ENCODE assay signal across 8 cellular contexts in the genomic region with DNA sequence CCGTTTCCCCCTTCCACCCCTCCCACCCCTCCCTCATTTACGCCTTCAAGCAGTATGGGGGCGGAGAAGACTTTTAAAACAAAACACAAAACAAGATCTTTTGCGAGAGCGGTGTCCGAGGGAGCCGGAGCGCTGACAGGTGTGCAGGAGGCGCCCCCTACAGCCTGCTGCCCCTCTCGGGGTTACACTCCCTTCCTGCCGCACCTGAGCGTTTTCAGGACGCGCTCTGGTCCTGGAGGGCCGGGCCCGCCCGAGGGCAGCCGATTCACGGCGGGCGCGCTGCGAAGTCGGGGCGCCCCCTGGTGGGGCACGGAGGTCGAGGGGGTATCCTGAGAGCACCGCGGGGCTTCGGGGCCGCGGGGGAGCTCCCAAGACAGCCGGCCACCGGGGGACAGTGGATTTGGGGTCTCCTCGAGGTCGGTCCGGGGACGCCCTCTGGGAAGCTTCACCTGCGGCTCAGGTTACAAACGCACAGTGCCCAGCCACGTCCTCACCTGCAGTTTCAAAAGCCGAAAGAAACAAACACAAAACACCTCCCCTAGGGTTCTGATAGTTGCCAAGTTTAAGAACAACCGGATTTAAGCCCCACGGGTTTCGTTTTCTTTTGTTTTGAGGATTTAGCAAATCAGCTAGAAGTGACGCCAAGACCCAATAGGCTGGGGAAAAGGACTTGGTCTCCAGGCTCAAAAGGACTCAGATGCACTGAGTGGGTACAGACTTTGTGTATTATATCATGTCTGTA. TPM values are rescaled to one million over a fixed set of nuclear protein-coding genes. Genes with fewer than 3 reads are reported as not detected.
DNase-seq lines count a peak whose midpoint lies in the region; ATAC-seq lines count a peak whose summit lies in the region.

No MANE protein-coding gene starts in this region.

- no peaks in the 10 kb centered on the region for H3K79me1 ChIP-seq in neuronal stem cell (ENCODE audit: low read depth, low read length)

- H3K4ac ChIP-seq in neuronal stem cell (ENCODE audit: low read length) = no peak overlapping the region

- ATAC-seq in GM18870 (IDR thresholded peaks at IDR 0.05; ENCODE audit: unreplicated experiment) = peak; percentile 55
- ATAC-seq in HG03103 (IDR thresholded peaks at IDR 0.05; ENCODE audit: low read depth, unreplicated experiment) = peak; percentile 82
- ATAC-seq in activated CD8-positive, alpha-beta memory T cell treated with anti-CD3 and anti-CD28 coated beads, Interleukin-2, amount 10 ng/mL, durations not matched to agents 7 days and 5 days = peak; percentile 89
- peak; percentile 72 for ATAC-seq in esophagus mucosa

- no peak overlapping the region for H2AK5ac ChIP-seq in neuronal stem cell (ENCODE audit: low read depth, low read length)

- H3K23ac ChIP-seq in neuronal stem cell (ENCODE audit: low read depth, low read length, poor library complexity) = no peak overlapping the region

- H3K9me3 Mint-ChIP-seq in activated CD8-positive, alpha-beta memory T cell treated with anti-CD3 and anti-CD28 coated beads, Interleukin-2, amount 10 ng/mL, durations not matched to agents 7 days and 5 days (ENCODE audit: low read depth) = no peaks in the 10 kb centered on the region

- peaks cover 0 to 8% of the 10 kb centered on the region in 2 donors for H3K9me3 ChIP-seq in neuronal stem cell (replicated peaks in 1 of 2; ENCODE audit: control insufficient read depth in 2 of 2, insufficient read depth in 1 of 2, low read depth in 1 of 2, low read length in 2 of 2)
- H3K9me3 ChIP-seq in thymus (ENCODE audit: control insufficient read depth) = no peaks in the 10 kb centered on the region

- no peak overlapping the region for H4K8ac ChIP-seq in neuronal stem cell (ENCODE audit: low read depth, low read length)

- H2BK120ac ChIP-seq in neuronal stem cell (ENCODE audit: low read depth, low read length) = no peak overlapping the region

- WGBS in neuronal stem cell (ENCODE audit: extremely low coverage in 2 of 2, insufficient read length in 2 of 2, insufficient replicate concordance in 1 of 2), 2 donors = no CpG with 5 or more reads among the region's 46 CpGs
- WGBS in thymus = 2% methylated on average over 46 of the region's 46 CpGs

- no peak overlapping the region for H3K27ac Mint-ChIP-seq in activated CD8-positive, alpha-beta memory T cell treated with anti-CD3 and anti-CD28 coated beads, Interleukin-2, amount 10 ng/mL, durations not matched to agents 7 days and 5 days

- H2BK5ac ChIP-seq in neuronal stem cell (ENCODE audit: low read length) = no peak overlapping the region

- H3K4me1 ChIP-seq in neuronal stem cell (ENCODE audit: control insufficient read depth in 2 of 2, insufficient read depth in 1 of 2, low read depth in 1 of 2, low read length in 2 of 2) (peaks cover 13 to 18% of the 10 kb centered on the region in 2 donors), thymus (ENCODE audit: control insufficient read depth, insufficient read depth, low read length) (peaks cover 8% of the 10 kb centered on the region)

- H3K4me1 Mint-ChIP-seq in activated CD8-positive, alpha-beta memory T cell treated with anti-CD3 and anti-CD28 coated beads, Interleukin-2, amount 10 ng/mL, durations not matched to agents 7 days and 5 days = peaks cover 37% of the 10 kb centered on the region

- no peak overlapping the region for H4K91ac ChIP-seq in neuronal stem cell (ENCODE audit: low read depth, low read length, poor library complexity)

- CTCF ChIA-PET in activated CD8-positive, alpha-beta memory T cell treated with anti-CD3 and anti-CD28 coated beads, Interleukin-2, amount 10 ng/mL, durations not matched to agents 7 days and 5 days (lab: Charles Lee) = interaction anchor here (0.6 to 5.4 kb wide), 27 partner anchors 8 to 463 kb away, joined by 3 to 74 read pairs (median 4); partner anchors contain the start of gene NEUROG2

- H2BK15ac ChIP-seq in neuronal stem cell (ENCODE audit: low read length) = no peak overlapping the region

- H3K36me3 ChIP-seq in neuronal stem cell (replicated peaks in 1 of 2; ENCODE audit: control insufficient read depth in 2 of 2, insufficient read depth in 2 of 2, low read length in 2 of 2) = no peaks in the 10 kb centered on the region
- H3K36me3 ChIP-seq in thymus (ENCODE audit: control insufficient read depth, insufficient read depth) = no peaks in the 10 kb centered on the region

- H3K27me3 ChIP-seq in neuronal stem cell (ENCODE audit: control insufficient read depth in 3 of 3, insufficient read depth in 3 of 3, low read depth in 1 of 3, low read length in 3 of 3) = peaks cover 0 to 88% (median 33%) of the 10 kb centered on the region in 3 experiments
- peaks cover 50% of the 10 kb centered on the region for H3K27me3 ChIP-seq in thymus (ENCODE audit: control insufficient read depth, insufficient read depth)

- H3K27me3 Mint-ChIP-seq in activated CD8-positive, alpha-beta memory T cell treated with anti-CD3 and anti-CD28 coated beads, Interleukin-2, amount 10 ng/mL, durations not matched to agents 7 days and 5 days = peaks cover 75% of the 10 kb centered on the region

- H3K4me3 ChIP-seq in neuronal stem cell (ENCODE audit: low read length in 2 of 2) = no peak overlapping the region
- peak overlapping the region; percentile 47 for H3K4me3 ChIP-seq in thymus (ENCODE audit: low read length)

- in situ Hi-C loops in ACHN (cut with HindIII; ENCODE audit: low pct_ligation_motif_present, low pct_unique_long_range_greater_than_20kb, low sequenced_read_pairs) = no loop called here

- peak overlapping the region; percentile 39 for H3K4me2 ChIP-seq in neuronal stem cell (ENCODE audit: insufficient read depth, low read length, poor library complexity, severe bottlenecking)

- H3K18ac ChIP-seq in neuronal stem cell (ENCODE audit: low read length) = peak overlapping the region; percentile 76

- no peak overlapping the region for H3K9ac ChIP-seq in neuronal stem cell (ENCODE audit: low read depth, low read length, poor library complexity)

- H2AFZ ChIP-seq in neuronal stem cell (ENCODE audit: low read length) = peak overlapping the region; percentile 57

- no peaks in the 10 kb centered on the region for H3K36me3 Mint-ChIP-seq in activated CD8-positive, alpha-beta memory T cell treated with anti-CD3 and anti-CD28 coated beads, Interleukin-2, amount 10 ng/mL, durations not matched to agents 7 days and 5 days

- DNase-seq in ACHN (peak; percentile 72), NCI-H510A treated with DMSO at 0.1 percent for 48 hours (lab: John Stamatoyannopoulos, UW) (peak; percentile 69), neuronal stem cell (ENCODE audit: low spot score) (peak; percentile 72)
- peak; percentile 84 for DNase-seq in activated CD8-positive, alpha-beta memory T cell treated with anti-CD3 and anti-CD28 coated beads, Interleukin-2, amount 10 ng/mL, durations not matched to agents 7 days and 5 days

- no peak overlapping the region for H2BK12ac ChIP-seq in neuronal stem cell (ENCODE audit: low read length)

- H3K4me3 Mint-ChIP-seq in activated CD8-positive, alpha-beta memory T cell treated with anti-CD3 and anti-CD28 coated beads, Interleukin-2, amount 10 ng/mL, durations not matched to agents 7 days and 5 days = peak overlapping the region; percentile 69

- H3K14ac ChIP-seq in neuronal stem cell (ENCODE audit: low read length) = no peak overlapping the region

- no peak overlapping the region for H3K27ac ChIP-seq in neuronal stem cell (replicated peaks; ENCODE audit: low read length)
- H3K27ac ChIP-seq in thymus (ENCODE audit: low read depth) = no peak overlapping the region

RNA-seq across cellular contexts. Expression of gene NEUROG2, which starts 8.0 kb away (rescaled TPM):
- total RNA-seq in activated CD8-positive, alpha-beta memory T cell treated with anti-CD3 and anti-CD28 coated beads, Interleukin-2, amount 10 ng/mL, durations not matched to agents 7 days and 5 days = under 1 TPM in 1 of 2 experiments, not detected in 1; 0.12 TPM
- total RNA-seq in esophagus mucosa = not detected
- 0.68 TPM for polyA plus RNA-seq in neuronal stem cell (2013, experiment 1 of 2)
- polyA plus RNA-seq in neuronal stem cell (2013, experiment 2 of 2) = 0.66 TPM
- 0.02 TPM for polyA plus RNA-seq in thymus
